18 cellular contexts compared by ENCODE assay signal in the genomic region with DNA sequence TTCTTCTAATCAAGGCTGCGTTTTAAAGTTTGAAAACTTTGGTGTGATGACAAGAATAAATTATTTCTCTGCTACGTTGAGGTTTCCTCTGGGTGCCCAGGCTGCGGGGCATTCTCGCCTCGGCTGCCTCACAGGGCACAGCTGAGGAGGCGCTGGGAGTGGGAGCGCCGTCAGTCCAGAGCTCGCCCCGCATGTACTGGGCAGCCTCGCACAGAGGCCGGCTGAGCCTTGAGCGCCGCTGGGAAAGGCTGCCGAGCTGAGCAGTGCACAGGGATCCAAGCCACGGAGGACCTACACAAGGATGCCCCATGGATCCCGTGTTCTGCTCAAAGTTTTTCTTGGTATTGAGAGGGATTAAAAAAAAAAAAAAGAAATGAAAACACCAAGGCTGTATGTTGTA. TPM values are rescaled to one million over a fixed set of nuclear protein-coding genes. Genes with fewer than 3 reads are reported as not detected.
DNase-seq lines count a peak whose midpoint lies in the region; ATAC-seq and TF ChIP-seq lines count a peak whose summit lies in the region.
"Had no signal": no experiment of that assay in that cellular context is flagged by ENCODE, and none has a peak within 500 bp of the region (broad histone marks: within the 10 kb centered on the region; RNA-seq: fewer than 3 reads in every experiment).

No MANE protein-coding gene starts in this region.

- peaks cover 10% of the 10 kb centered on the region for H3K27me3 ChIP-seq in osteoblast (ENCODE audit: insufficient read depth, low read length)
- H3K27me3 ChIP-seq: SJCRH30 had no signal

- H3K79me2 ChIP-seq in osteoblast (ENCODE audit: insufficient read depth, low read length): no peaks in the 10 kb centered on the region

- no peak overlapping the region for H3K4me2 ChIP-seq in osteoblast (ENCODE audit: insufficient read depth, low read length)

- H3K27ac ChIP-seq in caudate nucleus (ENCODE audit: low read depth, low read length): peak overlapping the region; percentile 39
- no peak overlapping the region for H3K27ac ChIP-seq in osteoblast (ENCODE audit: low read depth, low read length)
- H3K27ac ChIP-seq: SJCRH30 had no signal

- H3K4me3 ChIP-seq in osteoblast (ENCODE audit: insufficient read depth, low read length): no peak overlapping the region
- H3K4me3 ChIP-seq: GM12878, SJCRH30 had no signal

- H4K20me1 ChIP-seq in osteoblast (ENCODE audit: insufficient read depth, low read length): no peaks in the 10 kb centered on the region

- H3K36me3 Mint-ChIP-seq in activated T-cell treated with anti-CD3 and anti-CD28 coated beads, Interleukin-2, amount 50 U/mL, for 72 hours (ENCODE audit: insufficient read depth in 2 of 2): no peaks in the 10 kb centered on the region
- H3K36me3 Mint-ChIP-seq in activated T-cell treated with anti-CD3 and anti-CD28 coated beads, Interleukin-2, amount 50 U/mL, for 4 hours (ENCODE audit: insufficient read depth): no peaks in the 10 kb centered on the region
- H3K36me3 Mint-ChIP-seq: CD8-positive, alpha-beta T cell had no signal

- no peaks in the 10 kb centered on the region for H3K9me3 Mint-ChIP-seq in activated T-cell treated with anti-CD3 and anti-CD28 coated beads, Interleukin-2, amount 50 U/mL, for 72 hours
- H3K9me3 Mint-ChIP-seq in activated T-cell treated with anti-CD3 and anti-CD28 coated beads, Interleukin-2, amount 50 U/mL, for 4 hours: no peaks in the 10 kb centered on the region
- H3K9me3 Mint-ChIP-seq: CD8-positive, alpha-beta T cell had no signal

- H3K4me1 ChIP-seq in osteoblast (ENCODE audit: insufficient read depth, low read length): no peaks in the 10 kb centered on the region
- H3K4me1 ChIP-seq: BE2C, SJCRH30 had no signal

- ATAC-seq in activated T-cell treated with anti-CD3 and anti-CD28 coated beads, Interleukin-2, amount 50 U/mL, for 72 hours (replicated peaks in 1 of 2): no peak
- no peak for ATAC-seq in activated T-cell treated with anti-CD3 and anti-CD28 coated beads, Interleukin-2, amount 50 U/mL, for 4 hours
- ATAC-seq: CD8-positive, alpha-beta T cell; GM12878 had no signal

- no peak overlapping the region for H3K27ac Mint-ChIP-seq in activated T-cell treated with anti-CD3 and anti-CD28 coated beads, Interleukin-2, amount 50 U/mL, for 72 hours
- H3K27ac Mint-ChIP-seq: CD8-positive, alpha-beta T cell had no signal

- H3K36me3 ChIP-seq in osteoblast (ENCODE audit: insufficient read depth, low read length): no peaks in the 10 kb centered on the region
- H3K36me3 ChIP-seq: BE2C, SJCRH30 had no signal

- H3K4me1 Mint-ChIP-seq in activated T-cell treated with anti-CD3 and anti-CD28 coated beads, Interleukin-2, amount 50 U/mL, for 72 hours (ENCODE audit: low read depth): peaks cover 10% of the 10 kb centered on the region
- H3K4me1 Mint-ChIP-seq in activated T-cell treated with anti-CD3 and anti-CD28 coated beads, Interleukin-2, amount 50 U/mL, for 4 hours (ENCODE audit: low read depth): peaks cover 8% of the 10 kb centered on the region

- no peaks in the 10 kb centered on the region for H3K9me3 ChIP-seq in osteoblast (ENCODE audit: low read depth, low read length)
- H3K9me3 ChIP-seq: BE2C, SJCRH30 had no signal

- no peak for TF ChIP-seq CTCF in osteoblast (IDR thresholded peaks at IDR 0.05; ENCODE audit: extremely low read depth, low read depth, low read length)

- DNase-seq in activated T-cell treated with anti-CD3 and anti-CD28 coated beads, Interleukin-2, amount 50 U/mL, for 72 hours: no peak
- no peak for DNase-seq in activated T-cell treated with anti-CD3 and anti-CD28 coated beads, Interleukin-2, amount 50 U/mL, for 4 hours
- DNase-seq in M059J (ENCODE audit: low read depth) (peak; percentile 9), caudate nucleus (lab: John Stamatoyannopoulos, UW) (peak in 8 of 61 donors; percentile 4 to 36 (median 16)), osteoblast (ENCODE audit: insufficient read length, low spot score, missing footprints) (peak; percentile 23), GDM1 (lab: John Stamatoyannopoulos, UW) (no peak), NCI-H2107 (lab: John Stamatoyannopoulos, UW) (no peak)
- no peak for DNase-seq in activated effector memory CD4-positive, alpha-beta T cell treated with Interleukin-2 at 50 U/mL for 16 hours
- DNase-seq: 8988T; BE2C; Calu3; CD8-positive, alpha-beta T cell; GOT3; MV-4-11; NCI-H187; NCI-H526; SJCRH30 had no signal

- peak overlapping the region; percentile 24 to 58 for H3K4me3 Mint-ChIP-seq in activated T-cell treated with anti-CD3 and anti-CD28 coated beads, Interleukin-2, amount 50 U/mL, for 72 hours
- H3K4me3 Mint-ChIP-seq in activated T-cell treated with anti-CD3 and anti-CD28 coated beads, Interleukin-2, amount 50 U/mL, for 4 hours: no peak overlapping the region
- H3K4me3 Mint-ChIP-seq: CD8-positive, alpha-beta T cell had no signal

- peaks cover 45% of the 10 kb centered on the region for H3K27me3 Mint-ChIP-seq in activated T-cell treated with anti-CD3 and anti-CD28 coated beads, Interleukin-2, amount 50 U/mL, for 72 hours (ENCODE audit: low read depth)
- peaks cover 47% of the 10 kb centered on the region for H3K27me3 Mint-ChIP-seq in activated T-cell treated with anti-CD3 and anti-CD28 coated beads, Interleukin-2, amount 50 U/mL, for 4 hours (ENCODE audit: low read depth)

- no peak overlapping the region for H2AFZ ChIP-seq in osteoblast (ENCODE audit: low read length)

RNA-seq across cellular contexts. Expression of gene RFX4, which starts 11.6 kb away (rescaled TPM):
- total RNA-seq in activated T-cell treated with anti-CD3 and anti-CD28 coated beads, Interleukin-2, amount 50 U/mL, for 72 hours: not detected
- total RNA-seq in activated T-cell treated with anti-CD3 and anti-CD28 coated beads, Interleukin-2, amount 50 U/mL, for 4 hours: not detected
- not detected in 2 replicates for total RNA-seq in M059J (2014; rRNA removed; shearing (Covaris generic))
- not detected in 2 replicates for total RNA-seq in osteoblast
- total RNA-seq: Calu3; CD8-positive, alpha-beta T cell; GM12878 had no signal

Comparison
In these comparisons a context has a peak if more than half of its experiments do, and no peak if none do; other contexts are left out.
1. DNase-seq: peak in M059J (single experiment) and osteoblast (single experiment); none in activated T-cell treated with anti-CD3 and anti-CD28 coated beads, Interleukin-2, amount 50 U/mL, for 72 hours (0 of 2), activated T-cell treated with anti-CD3 and anti-CD28 coated beads, Interleukin-2, amount 50 U/mL, for 4 hours (single experiment), activated effector memory CD4-positive, alpha-beta T cell treated with Interleukin-2 at 50 U/mL for 16 hours (single experiment), GDM1 (single experiment) and NCI-H2107 (single experiment).